In the genomic region with DNA sequence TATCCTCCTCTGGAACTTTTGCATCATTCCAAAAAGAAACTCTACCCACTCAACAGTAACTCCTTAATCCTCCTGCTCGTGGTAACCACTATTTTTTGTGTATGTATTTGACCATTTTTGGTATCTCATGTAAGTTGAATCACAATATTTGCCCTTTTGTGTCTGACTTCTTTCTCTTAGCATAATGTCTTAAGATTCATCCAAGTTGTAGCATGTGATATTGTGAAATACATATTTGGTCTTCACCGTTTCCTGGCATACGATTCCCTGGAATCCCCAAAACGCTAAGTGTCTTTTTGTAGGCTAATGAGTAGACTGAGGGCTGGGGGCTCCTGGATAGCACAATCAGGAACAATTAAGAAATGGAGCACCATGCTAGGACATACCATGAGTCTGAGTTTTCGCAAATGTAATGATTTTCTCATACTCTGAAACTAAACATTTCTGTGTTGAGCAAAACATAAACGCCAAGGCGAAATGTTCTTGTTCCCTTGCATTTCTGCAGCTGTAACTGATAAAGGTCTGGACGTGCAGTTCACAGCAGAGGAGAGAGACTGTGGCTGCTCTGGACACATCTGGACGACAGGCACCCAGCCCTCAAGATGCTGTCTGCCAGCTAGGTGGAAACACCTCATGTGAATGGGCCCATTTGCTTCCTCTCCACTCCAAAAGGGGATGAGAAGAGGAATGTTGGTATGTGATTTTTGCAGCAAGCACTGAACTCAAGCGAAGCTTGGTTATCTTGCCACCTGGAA, we compare ENCODE assay signal across 9 cellular contexts. TPM values are rescaled to one million over a fixed set of nuclear protein-coding genes. Genes with fewer than 3 reads are reported as not detected.
DNase-seq lines count a peak whose midpoint lies in the region; ATAC-seq and TF ChIP-seq lines count a peak whose summit lies in the region.
"Had no signal": no experiment of that assay in that cellular context is flagged by ENCODE, and none has a peak within 500 bp of the region (broad histone marks: within the 10 kb centered on the region; RNA-seq: fewer than 3 reads in every experiment).

No MANE protein-coding gene starts in this region.

- H3K36me3 Mint-ChIP-seq in activated T-cell treated with anti-CD3 and anti-CD28 coated beads, Interleukin-2, amount 50 U/mL, for 4 hours (ENCODE audit: insufficient read depth) = peaks cover 13% of the 10 kb centered on the region
- H3K36me3 Mint-ChIP-seq in activated T-helper 17 cell treated with anti-CD3 and anti-CD28 coated beads, Interleukin-2, amount 50 U/mL, for 72 hours (ENCODE audit: low read depth) = peaks cover 37% of the 10 kb centered on the region

- intact Hi-C loops in left ventricle myocardium inferior (cut with micrococcal nuclease) = loop anchor here (5.0 kb wide), 1 partner anchor 33 kb away; no protein-coding TSS in a partner anchor
- intact Hi-C loops in colonic mucosa (cut with DNase I) = no loop called here

- H3K36me3 ChIP-seq in left ventricle myocardium inferior (no peaks in the 10 kb centered on the region), stomach smooth muscle (ENCODE audit: control insufficient read depth in 2 of 2, insufficient read depth in 2 of 2, low read length in 2 of 2) (no peaks in the 10 kb centered on the region), colonic mucosa (no peaks in the 10 kb centered on the region)

- peaks cover 99% of the 10 kb centered on the region for H3K4me1 Mint-ChIP-seq in activated T-cell treated with anti-CD3 and anti-CD28 coated beads, Interleukin-2, amount 50 U/mL, for 4 hours (ENCODE audit: low read depth)
- H3K4me1 Mint-ChIP-seq in activated T-helper 17 cell treated with anti-CD3 and anti-CD28 coated beads, Interleukin-2, amount 50 U/mL, for 72 hours = peaks cover 66% of the 10 kb centered on the region

- H3K9me3 ChIP-seq in left ventricle myocardium inferior (replicated peaks) = no peaks in the 10 kb centered on the region
- H3K9me3 ChIP-seq in stomach smooth muscle (ENCODE audit: control insufficient read depth in 2 of 2, low read length in 2 of 2) = no peaks in the 10 kb centered on the region
- no peaks in the 10 kb centered on the region for H3K9me3 ChIP-seq in colonic mucosa

- DNase-seq in activated T-cell treated with anti-CD3 and anti-CD28 coated beads, Interleukin-2, amount 50 U/mL, for 4 hours = no peak
- DNase-seq in activated T-cell treated with anti-CD3 and anti-CD28 coated beads, Interleukin-2, amount 50 U/mL, for 48 hours = no peak
- no peak for DNase-seq in left ventricle myocardium inferior
- no peak for DNase-seq in colonic mucosa
- no peak for DNase-seq in HT-29 (ENCODE audit: low spot score)
- DNase-seq: foreskin keratinocyte had no signal

- H3K27me3 ChIP-seq in left ventricle myocardium inferior (ENCODE audit: low read depth) (no peaks in the 10 kb centered on the region), stomach smooth muscle (ENCODE audit: control insufficient read depth in 1 of 2, insufficient read depth in 2 of 2, low read length in 2 of 2) (no peaks in the 10 kb centered on the region), colonic mucosa (no peaks in the 10 kb centered on the region)
- H3K27me3 ChIP-seq: foreskin keratinocyte had no signal

- no peak for ATAC-seq in activated T-cell treated with anti-CD3 and anti-CD28 coated beads, Interleukin-2, amount 50 U/mL, for 4 hours
- no peak for ATAC-seq in activated T-helper 17 cell treated with anti-CD3 and anti-CD28 coated beads, Interleukin-2, amount 50 U/mL, for 72 hours (replicated peaks)
- ATAC-seq in HG03280 (IDR thresholded peaks at IDR 0.05; ENCODE audit: unreplicated experiment) = no peak
- ATAC-seq: foreskin keratinocyte had no signal

- H3K27ac ChIP-seq in left ventricle myocardium inferior (replicated peaks) (peak overlapping the region; percentile 71), stomach smooth muscle (ENCODE audit: low read length) (peak overlapping the region; percentile 11), colonic mucosa (no peak overlapping the region)
- H3K27ac ChIP-seq: foreskin keratinocyte had no signal

- H3K27ac Mint-ChIP-seq in activated T-helper 17 cell treated with anti-CD3 and anti-CD28 coated beads, Interleukin-2, amount 50 U/mL, for 72 hours = no peak overlapping the region

- no peaks in the 10 kb centered on the region for H3K27me3 Mint-ChIP-seq in activated T-cell treated with anti-CD3 and anti-CD28 coated beads, Interleukin-2, amount 50 U/mL, for 4 hours (ENCODE audit: low read depth)
- H3K27me3 Mint-ChIP-seq in activated T-helper 17 cell treated with anti-CD3 and anti-CD28 coated beads, Interleukin-2, amount 50 U/mL, for 72 hours = no peaks in the 10 kb centered on the region

- H3K9me3 Mint-ChIP-seq in activated T-cell treated with anti-CD3 and anti-CD28 coated beads, Interleukin-2, amount 50 U/mL, for 4 hours = no peaks in the 10 kb centered on the region
- no peaks in the 10 kb centered on the region for H3K9me3 Mint-ChIP-seq in activated T-helper 17 cell treated with anti-CD3 and anti-CD28 coated beads, Interleukin-2, amount 50 U/mL, for 72 hours

- H3K4me1 ChIP-seq in left ventricle myocardium inferior = peaks cover 100% of the 10 kb centered on the region
- H3K4me1 ChIP-seq in stomach smooth muscle (ENCODE audit: control insufficient read depth, insufficient read depth, low read length) = peaks cover 72% of the 10 kb centered on the region
- H3K4me1 ChIP-seq in colonic mucosa = peaks cover 25% of the 10 kb centered on the region

- H3K9ac ChIP-seq in stomach smooth muscle (ENCODE audit: low read length in 2 of 2) (no peak overlapping the region), colonic mucosa (ENCODE audit: low read depth in 2 of 2, low read length in 2 of 2) (no peak overlapping the region)

- TF ChIP-seq CTCF in left ventricle myocardium inferior (IDR thresholded peaks at IDR 0.05; ENCODE audit: borderline replicate concordance) = no peak
- TF ChIP-seq CTCF in colonic mucosa (IDR thresholded peaks at IDR 0.05) = no peak

- H3K4me3 ChIP-seq in left ventricle myocardium inferior (peak overlapping the region; percentile 20), stomach smooth muscle (ENCODE audit: low read length in 2 of 2) (peak overlapping the region in 1 of 2 donors; percentile 22), colonic mucosa (no peak overlapping the region)

- peak overlapping the region; percentile 33 for H3K4me3 Mint-ChIP-seq in activated T-cell treated with anti-CD3 and anti-CD28 coated beads, Interleukin-2, amount 50 U/mL, for 4 hours
- H3K4me3 Mint-ChIP-seq in activated T-helper 17 cell treated with anti-CD3 and anti-CD28 coated beads, Interleukin-2, amount 50 U/mL, for 72 hours = peak overlapping the region; percentile 80

RNA-seq across cellular contexts. Expression of a gene that starts 38.4 kb away (rescaled TPM):
- total RNA-seq in activated T-cell treated with anti-CD3 and anti-CD28 coated beads, Interleukin-2, amount 50 U/mL, for 4 hours = 100 to 1,000 TPM; 102 to 113 (median 112) TPM
- 10 to 100 TPM; 90.4 to 96.7 TPM for total RNA-seq in activated T-helper 17 cell treated with anti-CD3 and anti-CD28 coated beads, Interleukin-2, amount 50 U/mL, for 72 hours
- total RNA-seq in left ventricle myocardium inferior (60.9 TPM), colonic mucosa (10 to 100 TPM; 67.2 to 82.7 TPM)
- 20.1 and 20.3 TPM in 2 replicates for total RNA-seq in HT-29 (2014; rRNA removed; shearing (Covaris generic))
